Comparison of ENCODE assay signal across 1 cellular context in the genomic region with DNA sequence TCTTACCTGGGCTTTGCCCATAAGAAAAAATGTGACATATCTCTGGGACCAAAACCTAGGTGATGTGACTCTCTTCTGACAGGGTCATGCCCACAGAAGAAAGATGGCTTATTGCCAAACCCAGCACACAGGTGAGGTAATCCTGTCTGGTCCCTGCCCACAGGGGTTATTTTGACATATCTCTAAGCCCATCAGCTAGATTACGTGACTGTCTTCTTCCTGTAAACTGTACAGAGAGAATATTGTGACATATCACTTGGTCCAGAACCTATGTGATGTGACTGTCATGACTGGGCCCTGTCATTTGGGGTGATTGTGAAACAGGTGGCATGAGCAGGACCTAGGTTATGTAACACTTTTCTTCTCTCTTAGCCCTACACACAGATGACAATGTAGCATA.
TF ChIP-seq lines count a peak whose summit lies in the region.

No MANE protein-coding gene starts in this region.

TF ChIP-seq in HepG2, 621 proteins besides CTCF, POLR2A, EP300 and RAD21:
- peak; percentile 52; the same call in 1 of the 2 replicates for TF ChIP-seq CEBPB (IDR thresholded peaks at IDR 0.05; ENCODE audit: borderline replicate concordance, low read depth, low read length)
- TF ChIP-seq, protein P1, sequence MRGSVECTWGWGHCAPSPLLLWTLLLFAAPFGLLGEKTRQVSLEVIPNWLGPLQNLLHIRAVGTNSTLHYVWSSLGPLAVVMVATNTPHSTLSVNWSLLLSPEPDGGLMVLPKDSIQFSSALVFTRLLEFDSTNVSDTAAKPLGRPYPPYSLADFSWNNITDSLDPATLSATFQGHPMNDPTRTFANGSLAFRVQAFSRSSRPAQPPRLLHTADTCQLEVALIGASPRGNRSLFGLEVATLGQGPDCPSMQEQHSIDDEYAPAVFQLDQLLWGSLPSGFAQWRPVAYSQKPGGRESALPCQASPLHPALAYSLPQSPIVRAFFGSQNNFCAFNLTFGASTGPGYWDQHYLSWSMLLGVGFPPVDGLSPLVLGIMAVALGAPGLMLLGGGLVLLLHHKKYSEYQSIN (CRISPR knock-in tag; IDR thresholded peaks at IDR 0.05; ENCODE audit: borderline replicate concordance), result no peak
- TF ChIP-seq, protein P2, sequence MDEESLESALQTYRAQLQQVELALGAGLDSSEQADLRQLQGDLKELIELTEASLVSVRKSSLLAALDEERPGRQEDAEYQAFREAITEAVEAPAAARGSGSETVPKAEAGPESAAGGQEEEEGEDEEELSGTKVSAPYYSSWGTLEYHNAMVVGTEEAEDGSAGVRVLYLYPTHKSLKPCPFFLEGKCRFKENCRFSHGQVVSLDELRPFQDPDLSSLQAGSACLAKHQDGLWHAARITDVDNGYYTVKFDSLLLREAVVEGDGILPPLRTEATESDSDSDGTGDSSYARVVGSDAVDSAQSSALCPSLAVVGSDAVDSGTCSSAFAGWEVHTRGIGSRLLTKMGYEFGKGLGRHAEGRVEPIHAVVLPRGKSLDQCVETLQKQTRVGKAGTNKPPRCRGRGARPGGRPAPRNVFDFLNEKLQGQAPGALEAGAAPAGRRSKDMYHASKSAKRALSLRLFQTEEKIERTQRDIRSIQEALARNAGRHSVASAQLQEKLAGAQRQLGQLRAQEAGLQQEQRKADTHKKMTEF (CRISPR knock-in tag; IDR thresholded peaks at IDR 0.05), result no peak
- TF ChIP-seq NKX3-1 (CRISPR knock-in tag; IDR thresholded peaks at IDR 0.05), result no peak
- TF ChIP-seq TARDBP (CRISPR knock-in tag; IDR thresholded peaks at IDR 0.05), result no peak
